24 cellular contexts compared by ENCODE assay signal in genomic region chr14:101054671-101055070, GRCh38.
"Had no signal": no experiment of that assay in that cellular context is flagged by ENCODE, and none has a peak within 500 bp of the region (broad histone marks: within the 10 kb centered on the region; RNA-seq: fewer than 3 reads in every experiment).

No MANE protein-coding gene starts in this region.

- ATAC-seq: effector memory CD8-positive, alpha-beta T cell; natural killer cell; pancreas; right lobe of liver; stimulated activated naive CD8-positive, alpha-beta T cell treated with anti-CD3 and anti-CD28 coated beads, Interleukin-15, amount 100 ng/mL, for 72 hours; upper lobe of right lung had no signal

- H3K27me3 ChIP-seq: esophagus squamous epithelium, pancreas, right lobe of liver, transverse colon, upper lobe of right lung, uterus had no signal

- DNase-seq: cortex of kidney; effector memory CD8-positive, alpha-beta T cell; erythroblast; esophagus squamous epithelium; hypothalamus; immature natural killer cell; islet precursor cell; natural killer cell; occipital lobe; right lobe of liver; small intestine; stimulated activated CD4-positive, alpha-beta T cell treated with anti-CD3 and anti-CD28 coated beads, Interleukin-15, amount 100 ng/mL, for 24 hours; stimulated activated CD4-positive, alpha-beta T cell treated with anti-CD3 and anti-CD28 coated beads, Interleukin-2, amount 100 ng/mL, for 48 hours; stimulated activated CD8-positive, alpha-beta memory T cell treated with anti-CD3 and anti-CD28 coated beads, Interleukin-4, amount 100 ng/mL, for 48 hours; stimulated activated naive CD4-positive, alpha-beta T cell; stimulated activated naive CD8-positive, alpha-beta T cell treated with anti-CD3 and anti-CD28 coated beads, Interleukin-15, amount 100 ng/mL, for 72 hours; transverse colon; upper lobe of right lung; uterus had no signal

- H3K27ac ChIP-seq: esophagus squamous epithelium, pancreas, right lobe of liver, suprapubic skin, transverse colon, upper lobe of right lung, uterus had no signal

- H3K4me3 ChIP-seq: esophagus squamous epithelium, lung, pancreas, right lobe of liver, suprapubic skin, transverse colon, upper lobe of right lung, uterus had no signal

- H3K4me1 ChIP-seq: esophagus squamous epithelium, pancreas, right lobe of liver, suprapubic skin, transverse colon, upper lobe of right lung, uterus had no signal

- H3K9me3 ChIP-seq: esophagus squamous epithelium, pancreas, suprapubic skin, transverse colon, upper lobe of right lung, uterus had no signal

- FAIRE-seq: endometrium, frontal cortex, pancreas, small intestine had no signal

- H3K36me3 ChIP-seq: esophagus squamous epithelium, pancreas, right lobe of liver, suprapubic skin, transverse colon, upper lobe of right lung, uterus had no signal
